17 cellular contexts compared by ENCODE assay signal in genomic region chr17:72614476-72614870, GRCh38.
DNase-seq lines count a peak whose midpoint lies in the region; ATAC-seq, FAIRE-seq and TF ChIP-seq lines count a peak whose summit lies in the region.
"Had no signal": no experiment of that assay in that cellular context is flagged by ENCODE, and none has a peak within 500 bp of the region (broad histone marks: within the 10 kb centered on the region; RNA-seq: fewer than 3 reads in every experiment).

No MANE protein-coding gene starts in this region.

- no peak for TF ChIP-seq POLR2A in GM12878 (IDR thresholded peaks at IDR 0.05; ENCODE audit: low read depth, low read length)
- no peak for TF ChIP-seq POLR2A in stomach (IDR thresholded peaks at IDR 0.05)

- CTCF ChIA-PET in GM12878 (lab: Yijun Ruan, JAX), result interaction anchor here (0.6 to 5.3 kb wide), 6 partner anchors 11 to 807 kb away, joined by 3 to 32 read pairs (median 4); no protein-coding TSS in a partner anchor

- TF ChIP-seq CTCF in GM12878 (IDR thresholded peaks at IDR 0.05 in 2 of 3, conservative IDR thresholded peaks at IDR 0.05 in 1 of 3; ENCODE audit: control insufficient read depth in 2 of 3, extremely low read depth in 1 of 3, insufficient read depth in 1 of 3, low read depth in 3 of 3, low read length in 3 of 3) (no peak), stomach (IDR thresholded peaks at IDR 0.05) (no peak)

- 46% methylated on average over 4 of the region's 4 CpGs for WGBS in GM12878 (ENCODE audit: insufficient coverage, insufficient replicate concordance, low lambda C conversion rate, missing lambda C conversion rate)
- WGBS in stomach, 5 donors, result 47 to 59% (median 53%) methylated on average over 4 of the region's 4 CpGs

- DNase-seq in GM12878 (ENCODE audit: low read depth, low spot score) (no peak), left colon (no peak), stomach (no peak), anterior cingulate cortex (lab: John Stamatoyannopoulos, UW) (no peak)
- no peak for DNase-seq in activated CD4-positive, alpha-beta T cell treated with anti-CD3 and anti-CD28 coated beads, Interleukin-2, amount 50 U/mL, for 48 hours
- DNase-seq: activated CD4-positive, alpha-beta T cell treated with anti-CD3 and anti-CD28 coated beads, Interleukin-2, amount 50 U/mL, for 1 hour; immature natural killer cell; natural killer cell; NCI-H1092 treated with DMSO at 0.1 percent for 48 hours; SW 1271 had no signal

- no peak for FAIRE-seq in GM12878 (lab: Jason Lieb, UNC)
- FAIRE-seq: bronchial epithelial cell had no signal

- 0 out of 2 replicates have a peak, but pooled peaks cover 5% of the 10 kb centered on the region for H3K27me3 ChIP-seq in HUES48 (ENCODE audit: control insufficient read depth, insufficient read depth, low read length)
- H3K27me3 ChIP-seq in GM12878 (replicated peaks in 1 of 2; ENCODE audit: control insufficient read depth in 2 of 2, insufficient read depth in 2 of 2, low read length in 1 of 2), result no peaks in the 10 kb centered on the region
- H3K27me3 ChIP-seq in stomach, result peaks cover 0 to 33% (median 0%) of the 10 kb centered on the region in 3 donors

- no peak overlapping the region for H3K4me3 ChIP-seq in HUES48 (ENCODE audit: low read depth, low read length)
- H3K4me3 ChIP-seq in GM12878, result no peak overlapping the region
- no peak overlapping the region for H3K4me3 ChIP-seq in stomach

- in situ Hi-C loops in GM12878 (cut with MboI), result no loop called here

- SMC1A ChIA-PET in GM12878 (lab: Charles Lee; ENCODE audit: uncharacterized antibody, unreplicated experiment), result interaction anchor here (0.9 to 6.6 kb wide), 8 partner anchors 11 to 95 kb away, joined by 3 to 66 read pairs (median 6); no protein-coding TSS in a partner anchor

- no peaks in the 10 kb centered on the region for H3K79me2 ChIP-seq in GM12878 (ENCODE audit: control insufficient read depth, insufficient read depth, low read length)

- H2AFZ ChIP-seq in GM12878 (ENCODE audit: control insufficient read depth, low read depth, low read length), result no peak overlapping the region

- TF ChIP-seq EP300 in GM12878 (IDR thresholded peaks at IDR 0.05; ENCODE audit: borderline replicate concordance in 1 of 2, control insufficient read depth in 1 of 2, low read depth in 2 of 2, low read length in 2 of 2), result no peak
- no peak for TF ChIP-seq EP300 in stomach (IDR thresholded peaks at IDR 0.05)

- H3K4me2 ChIP-seq in GM12878 (ENCODE audit: control insufficient read depth, insufficient read depth), result no peak overlapping the region

- intact Hi-C loops in GM12878 (cut with micrococcal nuclease; ENCODE audit: unreplicated experiment), result no loop called here
- intact Hi-C loops in left colon (cut with DNase I, micrococcal nuclease), result no loop called here
- intact Hi-C loops in stomach (cut with DNase I; ENCODE audit: low total_unique reads), result no loop called here

- no peak for TF ChIP-seq RAD21 in GM12878 (IDR thresholded peaks at IDR 0.05; ENCODE audit: insufficient read depth, low read depth, low read length)

- no peak for ATAC-seq in GM12878
- ATAC-seq in left colon, result peak; percentile 57
- ATAC-seq in GM21717 (IDR thresholded peaks at IDR 0.05; ENCODE audit: unreplicated experiment), result no peak
- no peak for ATAC-seq in HG02642 (IDR thresholded peaks at IDR 0.05; ENCODE audit: poor library complexity, unreplicated experiment)
- ATAC-seq: activated T-helper 17 cell treated with anti-CD3 and anti-CD28 coated beads, Interleukin-2, amount 50 U/mL, for 72 hours; natural killer cell had no signal

- POLR2A ChIA-PET in GM12878 (lab: Charles Lee), result interaction anchor here (1.4 to 5.2 kb wide), 4 partner anchors 11 to 95 kb away, joined by 5 to 47 read pairs (median 27); no protein-coding TSS in a partner anchor

- H3K9me3 ChIP-seq in HUES48 (ENCODE audit: control insufficient read depth, insufficient read depth, low read length) (no peaks in the 10 kb centered on the region), GM12878 (replicated peaks; ENCODE audit: control insufficient read depth, insufficient read depth, low read length) (no peaks in the 10 kb centered on the region), stomach (no peaks in the 10 kb centered on the region)

- RAD21 ChIA-PET in GM12878 (lab: Charles Lee; ENCODE audit: unreplicated experiment), result interaction anchor here (0.8 to 4.2 kb wide), 11 partner anchors 11 to 113 kb away, joined by 3 to 43 read pairs (median 4); no protein-coding TSS in a partner anchor

- no peaks in the 10 kb centered on the region for H3K36me3 ChIP-seq in HUES48 (ENCODE audit: control insufficient read depth, insufficient read depth, low read length)
- H3K36me3 ChIP-seq in GM12878 (ENCODE audit: control insufficient read depth in 2 of 2, insufficient read depth in 2 of 2, low read length in 1 of 2), result no peaks in the 10 kb centered on the region
- H3K36me3 ChIP-seq in stomach, result no peaks in the 10 kb centered on the region

- no peak overlapping the region for H3K9ac ChIP-seq in HUES48 (ENCODE audit: low read depth, low read length)
- no peak overlapping the region for H3K9ac ChIP-seq in GM12878 (ENCODE audit: control insufficient read depth, insufficient read depth, low read length)

- H3K27ac ChIP-seq in HUES48 (ENCODE audit: low read depth, low read length), result peak overlapping the region; percentile 72
- no peak overlapping the region for H3K27ac ChIP-seq in GM12878 (ENCODE audit: control insufficient read depth, insufficient read depth)
- peak overlapping the region; percentile 24 to 81 (median 65) for H3K27ac ChIP-seq in stomach
- H3K27ac ChIP-seq: C4-2B, HL-60 had no signal

- H3K4me1 ChIP-seq in HUES48 (ENCODE audit: control insufficient read depth, insufficient read depth, low read length), result peaks cover 13% of the 10 kb centered on the region; the same call in 1 of the 2 replicates
- H3K4me1 ChIP-seq in GM12878 (ENCODE audit: control insufficient read depth, insufficient read depth, low read length), result no peaks in the 10 kb centered on the region
- peaks cover 5 to 46% (median 17%) of the 10 kb centered on the region in 4 donors for H3K4me1 ChIP-seq in stomach

- no peaks in the 10 kb centered on the region for H4K20me1 ChIP-seq in GM12878 (ENCODE audit: control insufficient read depth, insufficient read depth)

- BruUV-seq in GM12878 (replicated peaks; lab: Mats Ljungman, UMichigan), result TSS peak; percentile 92

TF ChIP-seq in GM12878, 131 proteins besides CTCF, POLR2A, EP300 and RAD21:
- peak; percentile 51; the same call in 1 of the 2 replicates for TF ChIP-seq ZNF24 (IDR thresholded peaks at IDR 0.05)
- TF ChIP-seq SRF (IDR thresholded peaks at IDR 0.05; ENCODE audit: low read depth in 2 of 2, low read length in 2 of 2), result no peak
